8 cellular contexts compared by ENCODE assay signal in genomic region chr11:66001941-66002647, GRCh38.
DNase-seq lines count a peak whose midpoint lies in the region; ATAC-seq and TF ChIP-seq lines count a peak whose summit lies in the region.

Gene BANF1, plus strand, starts transcription at chr11:66002503. Its CDS starts 748 bp downstream, at chr11:66003251.
Gene EIF1AD, minus strand, starts transcription at chr11:66002157. Its CDS starts 1,768 bp downstream, at chr11:66000389.

- DNase-seq in AG09309 (ENCODE audit: low read depth) (peak; percentile 90), NCI-H446 (lab: John Stamatoyannopoulos, UW) (peak; percentile 98), caudate nucleus (lab: John Stamatoyannopoulos, UW) (peak; percentile 68 to 100 (median 97)), iris pigment epithelial cell (ENCODE audit: low read depth) (peak; percentile 99)
- peak; percentile 87 to 89 (median 88) for DNase-seq in activated CD4-positive, CD25-positive, alpha-beta regulatory T cell (lab: John Stamatoyannopoulos, UW)
- peak; percentile 89 for DNase-seq in stimulated activated CD4-positive, alpha-beta T cell treated with anti-CD3 and anti-CD28 coated beads, Interleukin-12 subunit alpha, Interleukin-12 subunit beta, amount 100 ng/mL, for 24 hours (ENCODE audit: low read depth in 2 of 2)

- peak within 1 kb of the TSS; percentile 91 for H3K4me3 ChIP-seq in AG09309 (ENCODE audit: control insufficient read depth, low read depth, low read length)

- ATAC-seq in GM19035 (IDR thresholded peaks at IDR 0.05; ENCODE audit: unreplicated experiment) (peak; percentile 80), HG03354 (IDR thresholded peaks at IDR 0.05; ENCODE audit: poor library complexity, severe bottlenecking, unreplicated experiment) (peak; percentile 77)

- peak within 1 kb of the TSS; percentile 99 for H3K27ac ChIP-seq in caudate nucleus (ENCODE audit: low read depth, low read length)

- no peak for TF ChIP-seq CTCF in AG09309 (IDR thresholded peaks at IDR 0.05; ENCODE audit: control insufficient read depth, insufficient read depth, low read depth, low read length, missing control alignments)

Comparison
In these comparisons a context has a peak if more than half of its experiments do, and no peak if none do; other contexts are left out.
1. Peak in every context shown above with its lines: DNase-seq, ATAC-seq, H3K4me3 ChIP-seq and H3K27ac ChIP-seq.